In genomic region chr19:495440-496332, GRCh38 we compare ENCODE assay signal across 9 cellular contexts. TPM values are rescaled to one million over a fixed set of nuclear protein-coding genes. Genes with fewer than 3 reads are reported as not detected.
DNase-seq lines count a peak whose midpoint lies in the region; ATAC-seq, FAIRE-seq and TF ChIP-seq lines count a peak whose summit lies in the region.
"Had no signal": no experiment of that assay in that cellular context is flagged by ENCODE, and none has a peak within 500 bp of the region (broad histone marks: within the 10 kb centered on the region; RNA-seq: fewer than 3 reads in every experiment).

No MANE protein-coding gene starts in this region.

- no peaks in the 10 kb centered on the region for H3K36me3 ChIP-seq in CD8-positive, alpha-beta T cell (ENCODE audit: insufficient read depth, low read length)
- H3K36me3 ChIP-seq in esophagus muscularis mucosa (no peaks in the 10 kb centered on the region), pancreas (no peaks in the 10 kb centered on the region)

- TF ChIP-seq EP300 in esophagus muscularis mucosa (IDR thresholded peaks at IDR 0.05), result no peak

- H3K27ac ChIP-seq in CD8-positive, alpha-beta T cell (ENCODE audit: low read depth, low read length), result no peak overlapping the region
- no peak overlapping the region for H3K27ac ChIP-seq in esophagus muscularis mucosa (replicated peaks in 1 of 4)
- H3K27ac ChIP-seq in pancreas, result no peak overlapping the region

- TF ChIP-seq CTCF in CD8-positive, alpha-beta T cell (IDR thresholded peaks at IDR 0.05), result peak; percentile 66
- TF ChIP-seq CTCF in esophagus muscularis mucosa (IDR thresholded peaks at IDR 0.05) (peak; percentile 35 to 77 (median 46)), pancreas (IDR thresholded peaks at IDR 0.05) (peak; percentile 28 to 57 (median 44))

- H3K36me3 Mint-ChIP-seq in CD8-positive, alpha-beta T cell, result no peaks in the 10 kb centered on the region
- H3K36me3 Mint-ChIP-seq in activated CD4-positive, alpha-beta T cell treated with anti-CD3 and anti-CD28 coated beads, Interleukin-2, amount 10 ng/mL, durations not matched to agents 7 days and 5 days (ENCODE audit: low read depth), result no peaks in the 10 kb centered on the region

- WGBS in esophagus muscularis mucosa, result 28% methylated on average over 19 of the region's 45 CpGs
- whole genome bisulfite sequencing in pancreas, 2 donors, result 17% methylated on average over 45 of the region's 45 CpGs

- no peak for TF ChIP-seq POLR2A in esophagus muscularis mucosa (IDR thresholded peaks at IDR 0.05; ENCODE audit: low read depth)

- FAIRE-seq in pancreas (lab: Jason Lieb, UNC), result no peak

- DNase-seq in CD8-positive, alpha-beta T cell, result peak in 5 of 7 experiments; percentile 27 to 60 (median 41)
- peak; percentile 38 for DNase-seq in HT-29 (ENCODE audit: low spot score)
- DNase-seq in activated CD4-positive, alpha-beta T cell treated with anti-CD3 and anti-CD28 coated beads, Interleukin-2, amount 10 ng/mL, durations not matched to agents 7 days and 5 days, result peak; percentile 37
- no peak for DNase-seq in esophagus muscularis mucosa (ENCODE audit: extremely low spot score)
- DNase-seq in pancreas, result peak in 2 of 6 donors; percentile 46 to 74
- DNase-seq in mesenteric fat pad (ENCODE audit: low spot score), result no peak
- no peak for DNase-seq in A172 (ENCODE audit: low spot score)

- no peak overlapping the region for H3K4me3 ChIP-seq in CD8-positive, alpha-beta T cell (ENCODE audit: low read depth, low read length)
- H3K4me3 ChIP-seq in esophagus muscularis mucosa (no peak overlapping the region), pancreas (no peak overlapping the region)

- H3K9me3 Mint-ChIP-seq in CD8-positive, alpha-beta T cell, result no peaks in the 10 kb centered on the region
- H3K9me3 Mint-ChIP-seq in activated CD4-positive, alpha-beta T cell treated with anti-CD3 and anti-CD28 coated beads, Interleukin-2, amount 10 ng/mL, durations not matched to agents 7 days and 5 days, result peaks cover 5% of the 10 kb centered on the region

- POLR2A ChIA-PET in CD8-positive, alpha-beta T cell (lab: Charles Lee), result interaction anchor here (0.8 kb wide), 1 partner anchor 11 kb away, joined by 4 read pairs; no protein-coding TSS in a partner anchor
- POLR2A ChIA-PET in activated CD4-positive, alpha-beta T cell treated with anti-CD3 and anti-CD28 coated beads, Interleukin-2, amount 10 ng/mL, durations not matched to agents 7 days and 5 days (lab: Charles Lee), result interaction anchor here (0.7 kb wide), 1 partner anchor 1794 kb away, joined by 3 read pairs; no protein-coding TSS in a partner anchor

- peaks cover 12% of the 10 kb centered on the region for H3K4me1 ChIP-seq in CD8-positive, alpha-beta T cell (ENCODE audit: insufficient read depth, low read length)
- H3K4me1 ChIP-seq in esophagus muscularis mucosa, result peaks cover 8 to 31% (median 24%) of the 10 kb centered on the region in 4 donors
- H3K4me1 ChIP-seq in pancreas, result peaks cover 0 to 7% (median 5%) of the 10 kb centered on the region in 3 donors

- no peak overlapping the region for H3K4me3 Mint-ChIP-seq in CD8-positive, alpha-beta T cell
- H3K4me3 Mint-ChIP-seq in activated CD4-positive, alpha-beta T cell treated with anti-CD3 and anti-CD28 coated beads, Interleukin-2, amount 10 ng/mL, durations not matched to agents 7 days and 5 days, result no peak overlapping the region

- CTCF ChIA-PET in CD8-positive, alpha-beta T cell (lab: Charles Lee), result interaction anchor here (1.3 to 1.9 kb wide), 2 partner anchors 11 to 16 kb away, joined by 5 to 20 read pairs; no protein-coding TSS in a partner anchor
- CTCF ChIA-PET in activated CD4-positive, alpha-beta T cell treated with anti-CD3 and anti-CD28 coated beads, Interleukin-2, amount 10 ng/mL, durations not matched to agents 7 days and 5 days (lab: Charles Lee), result interaction anchor here (0.6 to 3.3 kb wide), 8 partner anchors 7 to 217 kb away, joined by 3 to 25 read pairs (median 4); no protein-coding TSS in a partner anchor

- peaks cover 9% of the 10 kb centered on the region for H3K4me1 Mint-ChIP-seq in CD8-positive, alpha-beta T cell (ENCODE audit: low read depth)
- H3K4me1 Mint-ChIP-seq in activated CD4-positive, alpha-beta T cell treated with anti-CD3 and anti-CD28 coated beads, Interleukin-2, amount 10 ng/mL, durations not matched to agents 7 days and 5 days, result no peaks in the 10 kb centered on the region

- H3K9me3 ChIP-seq in CD8-positive, alpha-beta T cell (ENCODE audit: low read length), result no peaks in the 10 kb centered on the region
- H3K9me3 ChIP-seq in esophagus muscularis mucosa, result no peaks in the 10 kb centered on the region
- H3K9me3 ChIP-seq in pancreas, result no peaks in the 10 kb centered on the region

- H3K27me3 ChIP-seq in CD8-positive, alpha-beta T cell (ENCODE audit: insufficient read depth, low read length), result peaks cover 11% of the 10 kb centered on the region
- peaks cover 3 to 59% (median 37%) of the 10 kb centered on the region in 4 donors for H3K27me3 ChIP-seq in esophagus muscularis mucosa
- peaks cover 0 to 10% (median 6%) of the 10 kb centered on the region in 4 donors for H3K27me3 ChIP-seq in pancreas

- intact Hi-C loops in CD8-positive, alpha-beta T cell (cut with DNase I, micrococcal nuclease), result no loop called here
- intact Hi-C loops in esophagus muscularis mucosa (cut with DNase I) (no loop called here), pancreas (cut with DNase I) (no loop called here)

- ATAC-seq in CD8-positive, alpha-beta T cell, result peak; percentile 59
- peak in 3 of 4 donors; percentile 46 to 67 (median 58) for ATAC-seq in pancreas
- no peak for ATAC-seq in HG02938 (IDR thresholded peaks at IDR 0.05; ENCODE audit: unreplicated experiment)

- peaks cover 18% of the 10 kb centered on the region for H3K27me3 Mint-ChIP-seq in CD8-positive, alpha-beta T cell (ENCODE audit: low read depth)
- H3K27me3 Mint-ChIP-seq in activated CD4-positive, alpha-beta T cell treated with anti-CD3 and anti-CD28 coated beads, Interleukin-2, amount 10 ng/mL, durations not matched to agents 7 days and 5 days, result peaks cover 21% of the 10 kb centered on the region

- no peak overlapping the region for H3K27ac Mint-ChIP-seq in CD8-positive, alpha-beta T cell
- no peak overlapping the region for H3K27ac Mint-ChIP-seq in activated CD4-positive, alpha-beta T cell treated with anti-CD3 and anti-CD28 coated beads, Interleukin-2, amount 10 ng/mL, durations not matched to agents 7 days and 5 days

RNA-seq across cellular contexts. Expression of gene MADCAM1, which starts 0.6 kb away (rescaled TPM):
- total RNA-seq in CD8-positive, alpha-beta T cell, result under 1 TPM in 1 of 2 experiments, not detected in 1; 0.19 TPM
- 0.31 TPM in 1 of 2 replicates, not detected in the other for total RNA-seq in HT-29 (2014; rRNA removed; shearing (Covaris generic))
- under 1 TPM in 1 of 2 experiments, not detected in 1; 0.15 TPM for total RNA-seq in activated CD4-positive, alpha-beta T cell treated with anti-CD3 and anti-CD28 coated beads, Interleukin-2, amount 10 ng/mL, durations not matched to agents 7 days and 5 days
- total RNA-seq in esophagus muscularis mucosa (under 1 TPM in 2 of 4 donors, not detected in 2; 0.17 to 0.42 TPM), pancreas (1 to 10 TPM in 4 of 6 donors, under 1 TPM in 2; 0.66 to 4.2 (median 1.2) TPM), mesenteric fat pad (1.7 TPM)
- polyA plus RNA-seq in pancreas, result 1 to 10 TPM; 2.5 to 7.5 TPM
- 0.48 and 0.71 TPM in 2 replicates for total RNA-seq in A172 (2014; rRNA removed; shearing (Covaris generic))
- total RNA-seq: NCI-H460 had no signal

RNA-seq across cellular contexts. Expression of gene TPGS1, which starts 11.6 kb away (rescaled TPM):
- 10 to 100 TPM; 17.3 to 19.5 TPM for total RNA-seq in CD8-positive, alpha-beta T cell
- total RNA-seq in HT-29 (2014; rRNA removed; shearing (Covaris generic)), result 25.8 and 32.9 TPM in 2 replicates
- total RNA-seq in activated CD4-positive, alpha-beta T cell treated with anti-CD3 and anti-CD28 coated beads, Interleukin-2, amount 10 ng/mL, durations not matched to agents 7 days and 5 days, result 10 to 100 TPM; 21.6 to 27.1 TPM
- total RNA-seq in esophagus muscularis mucosa, result 10 to 100 TPM; 61.7 to 86.6 (median 64.4) TPM
- total RNA-seq in pancreas, result 10 to 100 TPM in 4 of 6 donors, 1 to 10 TPM in 2; 8.8 to 16.2 (median 10.7) TPM
- 10 to 100 TPM; 14.3 to 29.7 TPM for polyA plus RNA-seq in pancreas
- 20.3 TPM for total RNA-seq in mesenteric fat pad
- total RNA-seq in A172 (2014; rRNA removed; shearing (Covaris generic)), result 44.3 and 104 TPM in 2 replicates

RNA-seq across cellular contexts. Expression of gene SHC2, which starts 34.9 kb away (rescaled TPM):
- total RNA-seq in CD8-positive, alpha-beta T cell, result 1 to 10 TPM; 6.1 to 6.6 TPM
- 0.29 TPM in 1 of 2 replicates, not detected in the other for total RNA-seq in HT-29 (2014; rRNA removed; shearing (Covaris generic))
- total RNA-seq in activated CD4-positive, alpha-beta T cell treated with anti-CD3 and anti-CD28 coated beads, Interleukin-2, amount 10 ng/mL, durations not matched to agents 7 days and 5 days, result not detected
- total RNA-seq in esophagus muscularis mucosa (10 to 100 TPM; 11.2 to 35.6 (median 18.7) TPM), pancreas (100 to 1,000 TPM in 3 of 6 donors, 10 to 100 TPM in 3; 76.2 to 130 (median 99.9) TPM), mesenteric fat pad (29.1 TPM)
- polyA plus RNA-seq in pancreas, result 100 to 1,000 TPM; 257 to 382 TPM
- 12.5 and 19.6 TPM in 2 replicates for total RNA-seq in A172 (2014; rRNA removed; shearing (Covaris generic))

RNA-seq across cellular contexts. Expression of gene CDC34, which starts 35.9 kb away (rescaled TPM):
- total RNA-seq in CD8-positive, alpha-beta T cell, result 10 to 100 TPM; 37.1 to 45.8 TPM
- total RNA-seq in HT-29 (2014; rRNA removed; shearing (Covaris generic)), result 151 and 167 TPM in 2 replicates
- 10 to 100 TPM; 43.7 to 50.8 TPM for total RNA-seq in activated CD4-positive, alpha-beta T cell treated with anti-CD3 and anti-CD28 coated beads, Interleukin-2, amount 10 ng/mL, durations not matched to agents 7 days and 5 days
- 100 to 1,000 TPM in 1 of 4 donors, 10 to 100 TPM in 3; 62.5 to 100 (median 76.2) TPM for total RNA-seq in esophagus muscularis mucosa
- 10 to 100 TPM; 26.2 to 49.4 (median 39.1) TPM for total RNA-seq in pancreas
- 100 to 1,000 TPM in 1 of 2 donors, 10 to 100 TPM in 1; 80.0 to 107 TPM for polyA plus RNA-seq in pancreas
- total RNA-seq in mesenteric fat pad, result 53.7 TPM
- total RNA-seq in A172 (2014; rRNA removed; shearing (Covaris generic)), result 96.1 and 105 TPM in 2 replicates

RNA-seq across cellular contexts. Expression of gene GZMM, which starts 48.2 kb away (rescaled TPM):
- total RNA-seq in CD8-positive, alpha-beta T cell, result 100 to 1,000 TPM; 117 to 119 TPM
- total RNA-seq in HT-29 (2014; rRNA removed; shearing (Covaris generic)), result 0.31 TPM in 1 of 2 replicates, not detected in the other
- total RNA-seq in activated CD4-positive, alpha-beta T cell treated with anti-CD3 and anti-CD28 coated beads, Interleukin-2, amount 10 ng/mL, durations not matched to agents 7 days and 5 days, result 10 to 100 TPM; 44.5 to 47.4 TPM
- under 1 TPM in 2 of 4 donors, not detected in 2; 0.50 to 0.58 TPM for total RNA-seq in esophagus muscularis mucosa
- under 1 TPM in 4 of 6 donors, not detected in 2; 0.28 to 0.38 (median 0.33) TPM for total RNA-seq in pancreas
- under 1 TPM; 0.31 to 0.38 TPM for polyA plus RNA-seq in pancreas
- 0.74 TPM for total RNA-seq in mesenteric fat pad
- total RNA-seq in A172 (2014; rRNA removed; shearing (Covaris generic)), result not detected in 2 replicates
- total RNA-seq: NCI-H460 had no signal

Comparison
In these comparisons a context has a peak if more than half of its experiments do, and no peak if none do; other contexts are left out.
1. DNase-seq: peak in CD8-positive, alpha-beta T cell (5 of 7), HT-29 (single experiment) and activated CD4-positive, alpha-beta T cell treated with anti-CD3 and anti-CD28 coated beads, Interleukin-2, amount 10 ng/mL, durations not matched to agents 7 days and 5 days (single experiment); none in esophagus muscularis mucosa (single experiment), mesenteric fat pad (single experiment) and A172 (single experiment).
2. Peak in every context shown above with its lines, with median percentiles within 50 percentile points of each other: CTCF ChIP-seq.